ENCODE assay signal across 22 cellular contexts in the genomic region with DNA sequence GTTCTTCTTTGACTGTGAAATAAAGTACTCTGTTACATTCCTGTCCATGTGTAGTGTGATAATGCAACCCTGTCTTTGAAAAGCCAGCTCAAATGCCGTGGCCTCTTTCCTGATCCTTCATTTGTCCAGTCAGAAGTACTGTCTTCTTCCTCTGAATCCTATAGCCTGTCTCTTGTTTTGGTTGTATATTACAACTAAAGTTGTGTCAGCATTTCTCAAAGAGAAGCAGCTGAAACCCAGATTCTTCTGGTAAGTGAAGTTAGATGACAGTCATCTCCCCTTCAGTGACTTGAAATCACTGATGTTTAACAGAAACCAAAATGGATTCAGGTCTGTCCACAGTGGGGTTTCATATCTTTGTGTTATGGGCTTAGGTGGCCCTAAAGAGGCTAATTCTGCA.
DNase-seq lines count a peak whose midpoint lies in the region; ATAC-seq, FAIRE-seq and TF ChIP-seq lines count a peak whose summit lies in the region.
"Had no signal": no experiment of that assay in that cellular context is flagged by ENCODE, and none has a peak within 500 bp of the region (broad histone marks: within the 10 kb centered on the region; RNA-seq: fewer than 3 reads in every experiment).

No MANE protein-coding gene starts in this region.

- ATAC-seq in A549 = no peak

- CTCF ChIA-PET in A549 (lab: Yijun Ruan, JAX) = no interaction called here

- no peak overlapping the region for H3K4me3 ChIP-seq in A549
- H3K4me3 ChIP-seq in neuronal stem cell (ENCODE audit: low read length in 2 of 2) = no peak overlapping the region
- H3K4me3 ChIP-seq: BLaER1, Peyer's patch had no signal

- no peak overlapping the region for H3K23ac ChIP-seq in neuronal stem cell (ENCODE audit: low read depth, low read length, poor library complexity)

- H3K4me2 ChIP-seq in A549 (no peak overlapping the region), neuronal stem cell (ENCODE audit: insufficient read depth, low read length, poor library complexity, severe bottlenecking) (no peak overlapping the region)
- H3K4me2 ChIP-seq: BLaER1 had no signal

- TF ChIP-seq RAD21 in A549 (conservative IDR thresholded peaks at IDR 0.05 in 1 of 2, IDR thresholded peaks at IDR 0.05 in 1 of 2) = no peak

- no peak overlapping the region for H2BK12ac ChIP-seq in neuronal stem cell (ENCODE audit: low read length)

- H3K14ac ChIP-seq in neuronal stem cell (ENCODE audit: low read length) = no peak overlapping the region

- no peak overlapping the region for H3K9ac ChIP-seq in neuronal stem cell (ENCODE audit: low read depth, low read length, poor library complexity)
- H3K9ac ChIP-seq: BLaER1 had no signal

- TF ChIP-seq POLR2A in A549 (IDR thresholded peaks at IDR 0.05; ENCODE audit: low read length) (no peak), erythroblast (IDR thresholded peaks at IDR 0.05; ENCODE audit: low read length) (no peak)

- H2BK120ac ChIP-seq in neuronal stem cell (ENCODE audit: low read depth, low read length) = no peak overlapping the region

- H3K27me3 Mint-ChIP-seq in HFFc6 (ENCODE audit: insufficient read depth) (no peaks in the 10 kb centered on the region), chondrocyte (ENCODE audit: low read depth) (no peaks in the 10 kb centered on the region), mesothelial cell of epicardium (ENCODE audit: low read depth) (no peaks in the 10 kb centered on the region)
- H3K27me3 Mint-ChIP-seq: CD4-positive, alpha-beta T cell had no signal

- H3K4me1 Mint-ChIP-seq in HFFc6 (ENCODE audit: low read depth) = peaks cover 52% of the 10 kb centered on the region
- H3K4me1 Mint-ChIP-seq in chondrocyte (ENCODE audit: low read depth) = peaks cover 34% of the 10 kb centered on the region
- H3K4me1 Mint-ChIP-seq in mesothelial cell of epicardium = no peaks in the 10 kb centered on the region
- H3K4me1 Mint-ChIP-seq: H9 had no signal

- peak overlapping the region; percentile 9 for H2AFZ ChIP-seq in neuronal stem cell (ENCODE audit: low read length)

- H2BK5ac ChIP-seq in neuronal stem cell (ENCODE audit: low read length) = no peak overlapping the region

- TF ChIP-seq CTCF in A549 (IDR thresholded peaks at IDR 0.05) (no peak), HFFc6 (IDR thresholded peaks at IDR 0.05) (no peak), chondrocyte (IDR thresholded peaks at IDR 0.05) (no peak), mesothelial cell of epicardium (IDR thresholded peaks at IDR 0.05; ENCODE audit: unreplicated experiment) (no peak)

- TF ChIP-seq EP300 in A549 (IDR thresholded peaks at IDR 0.05) = no peak

- H3K9me3 Mint-ChIP-seq in HFFc6 (peaks cover 8% of the 10 kb centered on the region; the same call in 1 of the 2 replicates), chondrocyte (ENCODE audit: low read depth) (peaks cover 3% of the 10 kb centered on the region), mesothelial cell of epicardium (peaks cover 5% of the 10 kb centered on the region)
- H3K9me3 Mint-ChIP-seq: CD4-positive, alpha-beta T cell; H9 had no signal

- POLR2A ChIA-PET in A549 (lab: Yijun Ruan, JAX) = no interaction called here

- no peak overlapping the region for H4K8ac ChIP-seq in neuronal stem cell (ENCODE audit: low read depth, low read length)

- no peak overlapping the region for H3K18ac ChIP-seq in neuronal stem cell (ENCODE audit: low read length)

- H3K9me3 ChIP-seq in A549 = peaks cover 3% of the 10 kb centered on the region; the same call in 1 of the 3 replicates
- H3K9me3 ChIP-seq in neuronal stem cell (replicated peaks in 1 of 2; ENCODE audit: control insufficient read depth in 2 of 2, insufficient read depth in 1 of 2, low read depth in 1 of 2, low read length in 2 of 2) = no peaks in the 10 kb centered on the region
- H3K9me3 ChIP-seq: BLaER1, Peyer's patch had no signal

- H3K4me1 ChIP-seq in A549 (no peaks in the 10 kb centered on the region), neuronal stem cell (ENCODE audit: control insufficient read depth in 2 of 2, insufficient read depth in 1 of 2, low read depth in 1 of 2, low read length in 2 of 2) (no peaks in the 10 kb centered on the region)
- H3K4me1 ChIP-seq: Caco-2, Peyer's patch had no signal

- no peaks in the 10 kb centered on the region for H3K79me1 ChIP-seq in neuronal stem cell (ENCODE audit: low read depth, low read length)

- H3K36me3 ChIP-seq in neuronal stem cell (replicated peaks in 1 of 2; ENCODE audit: control insufficient read depth in 2 of 2, insufficient read depth in 2 of 2, low read length in 2 of 2) = no peaks in the 10 kb centered on the region
- H3K36me3 ChIP-seq: BLaER1 had no signal

- no peaks in the 10 kb centered on the region for H3K27me3 ChIP-seq in neuronal stem cell (ENCODE audit: control insufficient read depth in 3 of 3, insufficient read depth in 3 of 3, low read depth in 1 of 3, low read length in 3 of 3)
- H3K27me3 ChIP-seq: BLaER1, Peyer's patch had no signal

- no peak overlapping the region for H3K4ac ChIP-seq in neuronal stem cell (ENCODE audit: low read length)

- H2BK15ac ChIP-seq in neuronal stem cell (ENCODE audit: low read length) = no peak overlapping the region

- H3K27ac ChIP-seq in A549 (no peak overlapping the region), neuronal stem cell (replicated peaks; ENCODE audit: low read length) (no peak overlapping the region)
- H3K27ac ChIP-seq: BLaER1, Peyer's patch had no signal

- H2AK5ac ChIP-seq in neuronal stem cell (ENCODE audit: low read depth, low read length) = no peak overlapping the region

- no peak for FAIRE-seq in A549 (lab: Jason Lieb, UNC)
- FAIRE-seq: GM12891 had no signal

- H3K27ac Mint-ChIP-seq in HFFc6 = peak overlapping the region; percentile 86
- peak overlapping the region; percentile 15 for H3K27ac Mint-ChIP-seq in chondrocyte (ENCODE audit: unreplicated experiment)
- H3K27ac Mint-ChIP-seq in mesothelial cell of epicardium = no peak overlapping the region
- H3K27ac Mint-ChIP-seq: CD4-positive, alpha-beta T cell; H9 had no signal

- no peak for DNase-seq in A549 (ENCODE audit: low read depth in 1 of 2, low spot score in 1 of 2)
- no peak for DNase-seq in HFFc6
- no peak for DNase-seq in chondrocyte (ENCODE audit: low spot score)
- DNase-seq in neuronal stem cell (ENCODE audit: low spot score) = no peak
- no peak for DNase-seq in erythroblast (lab: John Stamatoyannopoulos, UW)
- no peak for DNase-seq in mesothelial cell of epicardium (ENCODE audit: low spot score in 2 of 2, unreplicated experiment in 2 of 2)
- DNase-seq in COLO829 (ENCODE audit: low spot score) = no peak
- DNase-seq: Caco-2; CD4-positive, alpha-beta T cell; DMS 273 treated with DMSO at 0.1 percent for 48 hours; DMS79 treated with DMSO at 0.1 percent for 48 hours; H9; KG1; NCI-H1105; NCI-H146; NCI-H2029; NCI-H345; NCI-H524 treated with DMSO at 0.1 percent for 48 hours; NCI-H82; Peyer's patch had no signal

- peaks cover 11% of the 10 kb centered on the region for H3K36me3 Mint-ChIP-seq in HFFc6 (ENCODE audit: low read depth)
- no peaks in the 10 kb centered on the region for H3K36me3 Mint-ChIP-seq in chondrocyte (ENCODE audit: low read depth)
- H3K36me3 Mint-ChIP-seq in mesothelial cell of epicardium = no peaks in the 10 kb centered on the region

- no peak overlapping the region for H3K4me3 Mint-ChIP-seq in HFFc6
- no peak overlapping the region for H3K4me3 Mint-ChIP-seq in chondrocyte (ENCODE audit: unreplicated experiment)
- H3K4me3 Mint-ChIP-seq in mesothelial cell of epicardium = no peak overlapping the region
- H3K4me3 Mint-ChIP-seq: CD4-positive, alpha-beta T cell; H9 had no signal

- 88% methylated on average over 1 of the region's 1 CpG for WGBS in A549 (ENCODE audit: missing lambda C conversion rate)
- WGBS in neuronal stem cell (ENCODE audit: extremely low coverage in 2 of 2, insufficient read length in 2 of 2, insufficient replicate concordance in 1 of 2), 2 donors = no CpG with 5 or more reads among the region's 1 CpG

- H4K91ac ChIP-seq in neuronal stem cell (ENCODE audit: low read depth, low read length, poor library complexity) = no peak overlapping the region

TF ChIP-seq in A549, 52 proteins besides CTCF, POLR2A, EP300 and RAD21:
- TF ChIP-seq, protein P1, sequence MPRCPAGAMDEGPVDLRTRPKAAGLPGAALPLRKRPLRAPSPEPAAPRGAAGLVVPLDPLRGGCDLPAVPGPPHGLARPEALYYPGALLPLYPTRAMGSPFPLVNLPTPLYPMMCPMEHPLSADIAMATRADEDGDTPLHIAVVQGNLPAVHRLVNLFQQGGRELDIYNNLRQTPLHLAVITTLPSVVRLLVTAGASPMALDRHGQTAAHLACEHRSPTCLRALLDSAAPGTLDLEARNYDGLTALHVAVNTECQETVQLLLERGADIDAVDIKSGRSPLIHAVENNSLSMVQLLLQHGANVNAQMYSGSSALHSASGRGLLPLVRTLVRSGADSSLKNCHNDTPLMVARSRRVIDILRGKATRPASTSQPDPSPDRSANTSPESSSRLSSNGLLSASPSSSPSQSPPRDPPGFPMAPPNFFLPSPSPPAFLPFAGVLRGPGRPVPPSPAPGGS (IDR thresholded peaks at IDR 0.05) = no peak
- peak; percentile 58 for TF ChIP-seq MAFK (IDR thresholded peaks at IDR 0.05; ENCODE audit: partially characterized antibody)
- TF ChIP-seq, protein P2, sequence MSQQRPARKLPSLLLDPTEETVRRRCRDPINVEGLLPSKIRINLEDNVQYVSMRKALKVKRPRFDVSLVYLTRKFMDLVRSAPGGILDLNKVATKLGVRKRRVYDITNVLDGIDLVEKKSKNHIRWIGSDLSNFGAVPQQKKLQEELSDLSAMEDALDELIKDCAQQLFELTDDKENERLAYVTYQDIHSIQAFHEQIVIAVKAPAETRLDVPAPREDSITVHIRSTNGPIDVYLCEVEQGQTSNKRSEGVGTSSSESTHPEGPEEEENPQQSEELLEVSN (IDR thresholded peaks at IDR 0.05; ENCODE audit: borderline replicate concordance, low read depth) = no peak
TF ChIP-seq in A549: peak in this region for 1.
